8 cellular contexts compared by ENCODE assay signal in the genomic region with DNA sequence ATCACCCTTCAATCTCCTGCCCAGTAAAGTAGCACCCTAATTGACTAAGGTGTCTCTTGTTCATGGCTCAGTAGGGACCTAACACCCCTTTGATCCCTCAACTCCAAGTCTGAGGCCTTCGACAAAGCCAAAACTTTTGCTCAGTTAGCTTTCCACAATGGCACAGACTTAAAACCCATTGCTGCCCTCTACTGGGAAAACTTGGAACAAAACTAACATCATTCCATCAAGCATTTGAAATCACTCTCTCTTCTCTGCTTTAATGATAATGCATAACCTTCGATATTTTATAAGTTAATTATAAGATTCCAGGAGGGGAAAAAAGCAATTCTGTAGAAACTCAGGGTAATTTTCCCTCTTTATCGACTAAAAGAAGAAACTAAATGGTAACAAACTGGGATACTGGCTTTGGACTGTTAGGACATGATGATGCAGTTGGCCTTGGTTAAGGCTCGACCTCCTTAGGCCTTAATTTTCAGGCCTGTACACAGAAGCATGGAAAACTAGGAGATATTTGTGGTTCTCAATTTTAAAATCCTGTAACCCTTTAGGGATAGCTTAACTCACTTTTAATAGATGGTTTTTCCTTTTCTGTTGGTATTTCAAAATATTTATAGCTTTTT.
DNase-seq lines count a peak whose midpoint lies in the region; ATAC-seq, FAIRE-seq and TF ChIP-seq lines count a peak whose summit lies in the region.

No MANE protein-coding gene starts in this region.

- H4K20me1 ChIP-seq in keratinocyte (ENCODE audit: control insufficient read depth, extremely low read depth, insufficient read depth, low read length), result no peaks in the 10 kb centered on the region

- peak; percentile 66 for ATAC-seq in HG02678 (IDR thresholded peaks at IDR 0.05; ENCODE audit: unreplicated experiment)

- dilution Hi-C loops in keratinocyte (cut with MboI; ENCODE audit: extremely low pct_ligation_motif_present, low sequenced_read_pairs), result no loop called here

- H3K4me1 ChIP-seq in keratinocyte (ENCODE audit: control insufficient read depth, extremely low read depth, insufficient read depth, low read length), result no peaks in the 10 kb centered on the region

- no peak overlapping the region for H3K9ac ChIP-seq in keratinocyte (ENCODE audit: control insufficient read depth, extremely low read depth, insufficient read depth, low read length)

- H3K79me2 ChIP-seq in keratinocyte (ENCODE audit: control insufficient read depth, insufficient read depth, low read length), result no peaks in the 10 kb centered on the region

- DNase-seq in ACHN, result peak; percentile 73
- peak; percentile 65 for DNase-seq in NCI-H2171 treated with DMSO at 0.1 percent for 48 hours (lab: John Stamatoyannopoulos, UW)
- peak; percentile 67 for DNase-seq in astrocyte of the cerebellum (ENCODE audit: low read depth)
- DNase-seq in keratinocyte (ENCODE audit: low read depth, low spot score), result no peak
- DNase-seq in superior temporal gyrus (ENCODE audit: extremely low spot score), result peak; percentile 88
- DNase-seq in stimulated activated naive CD4-positive, alpha-beta T cell treated with Interleukin-2 at 50 U/mL for 16 hours (lab: John Stamatoyannopoulos, UW), result no peak

- no peak overlapping the region for H2AFZ ChIP-seq in keratinocyte (ENCODE audit: control insufficient read depth, low read length)

- H3K9me1 ChIP-seq in keratinocyte (ENCODE audit: control insufficient read depth, extremely low read depth, insufficient read depth, low read length), result no peaks in the 10 kb centered on the region

- peaks cover under 1 to 7% of the 10 kb centered on the region in 2 experiments for H3K36me3 ChIP-seq in keratinocyte (ENCODE audit: control insufficient read depth in 2 of 2, extremely low read depth in 1 of 2, insufficient read depth in 2 of 2, low read length in 2 of 2)

- FAIRE-seq in G401.6 (lab: Jason Lieb, UNC) (peak; percentile 39), keratinocyte (lab: Jason Lieb, UNC) (peak; percentile 20)

- no peak overlapping the region for H3K4me3 ChIP-seq in astrocyte of the cerebellum (ENCODE audit: low read depth, low read length)
- H3K4me3 ChIP-seq in keratinocyte (ENCODE audit: control insufficient read depth in 2 of 3, extremely low read depth in 1 of 3, insufficient read depth in 2 of 3, low read depth in 1 of 3, low read length in 3 of 3), result no peak overlapping the region

- no peak overlapping the region for H3K4me2 ChIP-seq in keratinocyte (ENCODE audit: control insufficient read depth, extremely low read depth, insufficient read depth, low read depth, low read length)

- no peaks in the 10 kb centered on the region for H3K9me3 ChIP-seq in keratinocyte (ENCODE audit: control insufficient read depth, low read depth, low read length)

- TF ChIP-seq CTCF in astrocyte of the cerebellum (IDR thresholded peaks at IDR 0.05; ENCODE audit: low read depth, low read length, missing control alignments) (peak; percentile 62), keratinocyte (optimal IDR thresholded peaks at IDR 0.05 in 1 of 3, IDR thresholded peaks at IDR 0.05 in 1 of 3, conservative IDR thresholded peaks at IDR 0.05 in 1 of 3; ENCODE audit: extremely low read depth in 1 of 3, insufficient read depth in 2 of 3, low read length in 3 of 3) (peak; percentile 37 to 61 (median 49))

- in situ Hi-C loops in ACHN (cut with HindIII; ENCODE audit: low pct_ligation_motif_present, low pct_unique_long_range_greater_than_20kb, low sequenced_read_pairs) (no loop called here), astrocyte of the cerebellum (cut with HindIII; ENCODE audit: low sequenced_read_pairs) (no loop called here)

- no peak overlapping the region for H3K27ac ChIP-seq in keratinocyte (ENCODE audit: control insufficient read depth, insufficient read depth, low read length)

- H3K27me3 ChIP-seq in keratinocyte (ENCODE audit: control insufficient read depth, extremely low read depth, insufficient read depth, low read length), result no peaks in the 10 kb centered on the region

Comparison
In these comparisons a context has a peak if more than half of its experiments do, and no peak if none do; other contexts are left out.
1. DNase-seq: peak in ACHN (single experiment), NCI-H2171 treated with DMSO at 0.1 percent for 48 hours (single experiment), astrocyte of the cerebellum (single experiment) and superior temporal gyrus (single experiment); none in keratinocyte (single experiment) and stimulated activated naive CD4-positive, alpha-beta T cell treated with Interleukin-2 at 50 U/mL for 16 hours (single experiment).